In the genomic region with DNA sequence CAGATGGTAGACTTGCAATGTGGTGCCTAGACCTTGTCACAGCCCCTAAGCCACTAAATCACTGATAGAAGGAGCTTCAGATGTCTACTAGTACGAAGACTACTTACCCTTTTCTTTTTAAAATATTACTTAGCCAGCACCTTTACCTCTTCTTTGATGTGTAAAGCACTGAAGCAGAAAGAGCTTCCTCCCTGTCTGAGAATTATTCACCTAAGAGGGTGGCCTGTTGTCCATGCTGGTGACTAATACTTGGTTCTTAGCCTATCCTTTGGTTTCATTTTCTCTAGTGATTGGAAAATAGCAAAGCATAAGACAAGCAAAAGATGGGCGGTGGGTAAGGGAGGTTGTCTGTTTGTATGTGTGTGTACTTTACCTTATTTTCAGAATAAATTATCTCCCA, we compare ENCODE assay signal across 24 cellular contexts.
DNase-seq lines count a peak whose midpoint lies in the region; ATAC-seq and TF ChIP-seq lines count a peak whose summit lies in the region.
"Had no signal": no experiment of that assay in that cellular context is flagged by ENCODE, and none has a peak within 500 bp of the region (broad histone marks: within the 10 kb centered on the region; RNA-seq: fewer than 3 reads in every experiment).

No MANE protein-coding gene starts in this region.

- POLR2A ChIA-PET in Caco-2 (lab: Charles Lee), result no interaction called here

- H3K36me3 Mint-ChIP-seq in activated naive CD4-positive, alpha-beta T cell treated with anti-CD3 and anti-CD28 coated beads, Interleukin-2, amount 50 U/mL, for 72 hours, result no peaks in the 10 kb centered on the region
- H3K36me3 Mint-ChIP-seq in Caco-2 (ENCODE audit: insufficient read depth, unreplicated experiment), result no peaks in the 10 kb centered on the region
- H3K36me3 Mint-ChIP-seq: activated naive CD4-positive, alpha-beta T cell treated with anti-CD3 and anti-CD28 coated beads, Interleukin-2, amount 50 U/mL, for 24 hours; CD8-positive, alpha-beta memory T cell; naive thymus-derived CD4-positive, alpha-beta T cell had no signal

- H3K27me3 Mint-ChIP-seq in Caco-2 (ENCODE audit: insufficient read depth, unreplicated experiment), result no peaks in the 10 kb centered on the region
- H3K27me3 Mint-ChIP-seq: activated naive CD4-positive, alpha-beta T cell treated with anti-CD3 and anti-CD28 coated beads, Interleukin-2, amount 50 U/mL, for 24 hours; naive thymus-derived CD4-positive, alpha-beta T cell had no signal

- no peaks in the 10 kb centered on the region for H3K4me1 Mint-ChIP-seq in Caco-2 (ENCODE audit: low read depth, unreplicated experiment)
- H3K4me1 Mint-ChIP-seq: activated naive CD4-positive, alpha-beta T cell treated with anti-CD3 and anti-CD28 coated beads, Interleukin-2, amount 50 U/mL, for 24 hours; naive thymus-derived CD4-positive, alpha-beta T cell had no signal

- no peak overlapping the region for H3K4me3 ChIP-seq in fibroblast of the aortic adventitia (ENCODE audit: low read depth, low read length)
- H3K4me3 ChIP-seq in prostate gland, result no peak overlapping the region
- H3K4me3 ChIP-seq in Caco-2 (ENCODE audit: low read depth, low read length), result no peak overlapping the region
- H3K4me3 ChIP-seq: body of pancreas, colonic mucosa, MG63, pancreas, PC-9, SK-N-MC had no signal

- intact Hi-C loops in posterior vena cava (cut with DNase I), result no loop called here
- intact Hi-C loops in prostate gland (cut with DNase I), result no loop called here
- intact Hi-C loops in Caco-2 (cut with micrococcal nuclease; ENCODE audit: unreplicated experiment), result no loop called here

- H3K27ac Mint-ChIP-seq in activated naive CD4-positive, alpha-beta T cell treated with anti-CD3 and anti-CD28 coated beads, Interleukin-2, amount 50 U/mL, for 72 hours, result no peak overlapping the region
- H3K27ac Mint-ChIP-seq in Caco-2 (ENCODE audit: unreplicated experiment), result no peak overlapping the region
- H3K27ac Mint-ChIP-seq: activated naive CD4-positive, alpha-beta T cell treated with anti-CD3 and anti-CD28 coated beads, Interleukin-2, amount 50 U/mL, for 24 hours; CD8-positive, alpha-beta memory T cell; naive thymus-derived CD4-positive, alpha-beta T cell had no signal

- H3K4me1 ChIP-seq in prostate gland (replicated peaks) (no peaks in the 10 kb centered on the region), Caco-2 (no peaks in the 10 kb centered on the region)
- H3K4me1 ChIP-seq: body of pancreas, colonic mucosa, pancreas had no signal

- no peak overlapping the region for H3K27ac ChIP-seq in prostate gland
- H3K27ac ChIP-seq: body of pancreas, colonic mucosa, pancreas, PC-9, SK-N-MC had no signal

- H3K9me3 Mint-ChIP-seq in activated naive CD4-positive, alpha-beta T cell treated with anti-CD3 and anti-CD28 coated beads, Interleukin-2, amount 50 U/mL, for 72 hours, result peaks cover 3 to 17% of the 10 kb centered on the region in 2 donors
- H3K9me3 Mint-ChIP-seq in Caco-2 (ENCODE audit: unreplicated experiment), result no peaks in the 10 kb centered on the region
- H3K9me3 Mint-ChIP-seq: activated naive CD4-positive, alpha-beta T cell treated with anti-CD3 and anti-CD28 coated beads, Interleukin-2, amount 50 U/mL, for 24 hours had no signal

- H3K36me3 ChIP-seq in prostate gland, result no peaks in the 10 kb centered on the region
- no peaks in the 10 kb centered on the region for H3K36me3 ChIP-seq in Caco-2 (ENCODE audit: control insufficient read depth, insufficient read depth, low read length)
- H3K36me3 ChIP-seq: colonic mucosa, MG63, pancreas had no signal

- no peaks in the 10 kb centered on the region for H3K9me3 ChIP-seq in prostate gland
- no peaks in the 10 kb centered on the region for H3K9me3 ChIP-seq in Caco-2
- H3K9me3 ChIP-seq: body of pancreas, colonic mucosa, MG63, pancreas had no signal

- H3K4me3 Mint-ChIP-seq in Caco-2 (ENCODE audit: unreplicated experiment), result no peak overlapping the region
- H3K4me3 Mint-ChIP-seq: activated naive CD4-positive, alpha-beta T cell treated with anti-CD3 and anti-CD28 coated beads, Interleukin-2, amount 50 U/mL, for 24 hours; CD8-positive, alpha-beta memory T cell; naive thymus-derived CD4-positive, alpha-beta T cell had no signal

- DNase-seq in EL, result peak; percentile 45
- DNase-seq in HCEC 1CT, result peak; percentile 40
- peak; percentile 2 for DNase-seq in RPMI7951 (ENCODE audit: low read depth)
- DNase-seq in fibroblast of the aortic adventitia (ENCODE audit: low read depth), result peak; percentile 29
- DNase-seq in posterior vena cava (ENCODE audit: low spot score), result no peak
- DNase-seq in prostate gland (ENCODE audit: low spot score), result no peak
- DNase-seq in activated naive CD4-positive, alpha-beta T cell treated with anti-CD3 and anti-CD28 coated beads, Interleukin-2, amount 50 U/mL, for 72 hours (ENCODE audit: low spot score in 2 of 2), result no peak
- no peak for DNase-seq in Caco-2
- DNase-seq: activated CD4-positive, CD25-positive, alpha-beta regulatory T cell treated with anti-CD3 and anti-CD28 coated beads, Interleukin-2, amount 50 U/mL, for 72 hours; body of pancreas; CD8-positive, alpha-beta memory T cell; colonic mucosa; kidney; mesendoderm; MG63; naive thymus-derived CD4-positive, alpha-beta T cell; NCI-H1436; NCI-H2171; NCI-H774; pancreas; PC-9; stimulated activated naive CD4-positive, alpha-beta T cell had no signal

- CTCF ChIA-PET in Caco-2 (lab: Charles Lee), result no interaction called here

- ATAC-seq in activated naive CD4-positive, alpha-beta T cell treated with anti-CD3 and anti-CD28 coated beads, Interleukin-2, amount 50 U/mL, for 72 hours, result no peak
- ATAC-seq: body of pancreas; naive thymus-derived CD4-positive, alpha-beta T cell; pancreas had no signal

- no peaks in the 10 kb centered on the region for H3K27me3 ChIP-seq in prostate gland (replicated peaks; ENCODE audit: insufficient read depth)
- H3K27me3 ChIP-seq in Caco-2 (replicated peaks; ENCODE audit: control insufficient read depth, insufficient read depth, low read length), result no peaks in the 10 kb centered on the region
- H3K27me3 ChIP-seq: body of pancreas, colonic mucosa, MG63, pancreas had no signal

- no TSS peak for BruUV-seq in Caco-2 (replicated peaks; lab: Mats Ljungman, UMichigan)

- no peak for TF ChIP-seq CTCF in fibroblast of the aortic adventitia (IDR thresholded peaks at IDR 0.05; ENCODE audit: insufficient read depth, low read length)
- TF ChIP-seq CTCF in prostate gland (IDR thresholded peaks at IDR 0.05), result no peak
- no peak for TF ChIP-seq CTCF in Caco-2 (IDR thresholded peaks at IDR 0.05; ENCODE audit: insufficient read depth in 1 of 2, low read depth in 1 of 2, low read length in 1 of 2, severe bottlenecking in 1 of 2, unreplicated experiment in 1 of 2)

- 94% methylated on average over 2 of the region's 2 CpGs for WGBS in prostate gland

- no peak for TF ChIP-seq POLR2A in prostate gland (IDR thresholded peaks at IDR 0.05)

Comparison
In these comparisons a context has a peak if more than half of its experiments do, and no peak if none do; other contexts are left out.
1. DNase-seq: peak in EL (single experiment), HCEC 1CT (single experiment), RPMI7951 (single experiment) and fibroblast of the aortic adventitia (single experiment); none in posterior vena cava (single experiment), prostate gland (single experiment), activated naive CD4-positive, alpha-beta T cell treated with anti-CD3 and anti-CD28 coated beads, Interleukin-2, amount 50 U/mL, for 72 hours (0 of 2) and Caco-2 (0 of 2).